ENCODE assay signal across 8 cellular contexts in genomic region chr3:44762170-44762677, GRCh38. TPM values are rescaled to one million over a fixed set of nuclear protein-coding genes. Genes with fewer than 3 reads are reported as not detected.
DNase-seq lines count a peak whose midpoint lies in the region; ATAC-seq, FAIRE-seq and TF ChIP-seq lines count a peak whose summit lies in the region.

No MANE protein-coding gene starts in this region.

- peak overlapping the region; percentile 91 for H3K56ac ChIP-seq in mesendoderm (ENCODE audit: low read length)

- peak; percentile 6 for FAIRE-seq in K562 (lab: Jason Lieb, UNC)

- H3K9ac ChIP-seq in Karpas-422 (ENCODE audit: low read length) (peak overlapping the region; percentile 81), K562 (ENCODE audit: insufficient read depth in 1 of 2, low read depth in 2 of 2, low read length in 2 of 2) (peak overlapping the region; percentile 95 to 97), mesendoderm (ENCODE audit: low read length) (peak overlapping the region; percentile 80)

- no peaks in the 10 kb centered on the region for H3K9me1 ChIP-seq in K562 (ENCODE audit: control insufficient read depth, insufficient read depth, low read length)

- no peak overlapping the region for H2BK15ac ChIP-seq in mesendoderm (replicated peaks; ENCODE audit: low read depth)

- H2BK5ac ChIP-seq in mesendoderm (ENCODE audit: low read length) = no peak overlapping the region

- H3K27ac ChIP-seq in Karpas-422 (ENCODE audit: low read length) = peak overlapping the region; percentile 42
- H3K27ac ChIP-seq in K562 (ENCODE audit: extremely low read depth, low read depth, low read length) = peak overlapping the region; percentile 85
- peak overlapping the region; percentile 25 for H3K27ac ChIP-seq in mesendoderm (ENCODE audit: low read depth, low read length)

- peak overlapping the region; percentile 55; the same call in 1 of the 2 replicates for H2AFZ ChIP-seq in Karpas-422 (ENCODE audit: low read length)
- peak overlapping the region; percentile 89 for H2AFZ ChIP-seq in K562 (ENCODE audit: low read depth, low read length)

- TF ChIP-seq EP300 in K562 (IDR thresholded peaks at IDR 0.05; ENCODE audit: low read length) = no peak

- ATAC-seq in K562 = peak; percentile 53

- no peak overlapping the region for H3K23ac ChIP-seq in mesendoderm (ENCODE audit: low read length)

- no peaks in the 10 kb centered on the region for H3K9me2 ChIP-seq in Karpas-422 (replicated peaks; ENCODE audit: insufficient read depth, low read length)

- H3K79me2 ChIP-seq in Karpas-422 (ENCODE audit: low read length) (peaks cover 94% of the 10 kb centered on the region), K562 (ENCODE audit: control insufficient read depth, insufficient read depth, low read length) (peaks cover 92% of the 10 kb centered on the region), mesendoderm (ENCODE audit: control insufficient read depth, insufficient read depth, low read length) (peaks cover 35% of the 10 kb centered on the region)

- no peak overlapping the region for H4K5ac ChIP-seq in mesendoderm (ENCODE audit: low read length)

- no TSS peak for BruUV-seq in K562 (replicated peaks; lab: Mats Ljungman, UMichigan)

- no peak for TF ChIP-seq RAD21 in K562 (CRISPR knock-in tag; conservative IDR thresholded peaks at IDR 0.05 in 1 of 2, IDR thresholded peaks at IDR 0.05 in 1 of 2)

- CTCF ChIA-PET in K562 (lab: Yijun Ruan, JAX; ENCODE audit: low intra/inter-chr PET ratio) = no interaction called here

- H3K27me3 ChIP-seq in Karpas-422 (ENCODE audit: low read length) (no peaks in the 10 kb centered on the region), K562 (ENCODE audit: control insufficient read depth in 2 of 2, insufficient read depth in 2 of 2, low read length in 2 of 2) (no peaks in the 10 kb centered on the region), mesendoderm (ENCODE audit: insufficient read depth, low read length, poor library complexity) (peaks cover 2% of the 10 kb centered on the region)

- no peak for TF ChIP-seq CTCF in K562 (IDR thresholded peaks at IDR 0.05 in 2 of 3, conservative IDR thresholded peaks at IDR 0.05 in 1 of 3; ENCODE audit: insufficient read depth in 2 of 3, low read depth in 1 of 3, low read length in 3 of 3)

- POLR2A ChIA-PET in K562 (lab: Yijun Ruan, JAX) = interaction anchor here (0.6 to 2.7 kb wide), 17 partner anchors 8 to 1136 kb away, joined by 3 to 13 read pairs (median 4); partner anchors contain the start of gene ZNF501

- peaks cover 17% of the 10 kb centered on the region for H3K79me1 ChIP-seq in mesendoderm (ENCODE audit: low read length)

- H3K4me3 ChIP-seq in Karpas-422 (ENCODE audit: low read length) = peak overlapping the region; percentile 93
- peak overlapping the region; percentile 83 for H3K4me3 ChIP-seq in K562
- peak overlapping the region; percentile 52 for H3K4me3 ChIP-seq in mesendoderm (ENCODE audit: low read length)

- no peak overlapping the region for H4K8ac ChIP-seq in mesendoderm (ENCODE audit: low read depth, low read length)

- DNase-seq in NCI-H345 (lab: John Stamatoyannopoulos, UW) = peak; percentile 17
- DNase-seq in NCI-H345 treated with DMSO at 0.1 percent for 48 hours (lab: John Stamatoyannopoulos, UW; ENCODE audit: unreplicated experiment) = no peak
- DNase-seq in Karpas-422 = peak; percentile 51
- peak in 2 of 4 experiments; percentile 27 to 37 for DNase-seq in K562 (ENCODE audit: extremely low read depth in 1 of 4, low spot score in 3 of 4)
- DNase-seq in mesendoderm = no peak
- DNase-seq in KBM-7 = no peak
- DNase-seq in activated gamma-delta T cell treated with Interleukin-2 at 50 U/mL for 16 hours = no peak
- DNase-seq in central memory CD4-positive, alpha-beta T cell = no peak

- H3K18ac ChIP-seq in mesendoderm (ENCODE audit: low read length) = peak overlapping the region; percentile 8

- H3K4me1 ChIP-seq in Karpas-422 (ENCODE audit: low read length) (peaks cover 12% of the 10 kb centered on the region), K562 (replicated peaks in 1 of 2; ENCODE audit: control insufficient read depth in 2 of 2, insufficient read depth in 2 of 2, low read length in 2 of 2) (peaks cover 0 to 4% of the 10 kb centered on the region in 2 experiments; a peak in 3 of 5 replicates), mesendoderm (ENCODE audit: control insufficient read depth, low read depth, low read length) (no peaks in the 10 kb centered on the region)

- no peak overlapping the region for H2AK5ac ChIP-seq in mesendoderm (ENCODE audit: low read length)

- in situ Hi-C loops in K562 (cut with MboI) (no loop called here), KBM-7 (cut with MboI; ENCODE audit: low pct_unique_long_range_greater_than_20kb, low sequenced_read_pairs) (no loop called here)

- H3K4me2 ChIP-seq in Karpas-422 (ENCODE audit: low read depth, low read length, poor library complexity, severe bottlenecking) (peak overlapping the region; percentile 77), K562 (ENCODE audit: insufficient read depth, low read length) (peak overlapping the region; percentile 100), mesendoderm (ENCODE audit: low read length) (peak overlapping the region; percentile 83)

- H3K36me3 ChIP-seq in Karpas-422 (ENCODE audit: insufficient read depth, low read length) = peaks cover 62% of the 10 kb centered on the region
- peaks cover 53% of the 10 kb centered on the region for H3K36me3 ChIP-seq in K562 (ENCODE audit: control insufficient read depth, insufficient read depth, low read length)
- peaks cover 4% of the 10 kb centered on the region for H3K36me3 ChIP-seq in mesendoderm (ENCODE audit: control insufficient read depth, insufficient read depth, low read length)

- H4K20me1 ChIP-seq in Karpas-422 (ENCODE audit: insufficient read depth, low read depth, low read length) = no peaks in the 10 kb centered on the region
- no peaks in the 10 kb centered on the region for H4K20me1 ChIP-seq in K562 (replicated peaks; ENCODE audit: control insufficient read depth, insufficient read depth, low read length)

- H2BK120ac ChIP-seq in mesendoderm (ENCODE audit: low read depth, low read length) = no peak overlapping the region

- TF ChIP-seq POLR2A in K562 (conservative IDR thresholded peaks at IDR 0.05) = no peak

- H3K4ac ChIP-seq in mesendoderm (ENCODE audit: low read depth, low read length) = no peak overlapping the region

- peaks cover 42% of the 10 kb centered on the region for H3K9me3 ChIP-seq in Karpas-422 (ENCODE audit: low read length)
- H3K9me3 ChIP-seq in K562 (replicated peaks; ENCODE audit: control insufficient read depth, insufficient read depth, low read depth, low read length) = peaks cover 36% of the 10 kb centered on the region

- intact Hi-C loops in K562 (cut with micrococcal nuclease) = loop anchor here (5.0 kb wide), 1 partner anchor 215 kb away; the partner anchor contains the start of genes EXOSC7 and ZDHHC3

- WGBS in K562 (ENCODE audit: insufficient coverage, low coverage, missing lambda C conversion rate) = 0% methylated on average over 9 of the region's 9 CpGs
- no CpG with 5 or more reads among the region's 9 CpGs for WGBS in mesendoderm (ENCODE audit: extremely low coverage, insufficient coverage, low lambda C conversion rate)

RNA-seq across cellular contexts. Expression of gene KIF15, which starts 0.6 kb away (rescaled TPM):
- total RNA-seq in Karpas-422 (2014; rRNA removed; shearing (Covaris generic); ENCODE audit: low replicate concordance) = 15.2 and 27.1 TPM in 2 replicates
- 21.8 and 81.5 TPM in 2 replicates for total RNA-seq in K562 (2011; cell fraction: chromatin; rRNA removed; ENCODE audit: low replicate concordance)
- total RNA-seq in K562 (2011; cell fraction: nucleolus; rRNA removed) = 13.7 and 19.2 TPM in 2 replicates
- total RNA-seq in K562 (2011; cell fraction: nucleoplasm; rRNA removed) = 19.6 and 23.5 TPM in 2 replicates
- total RNA-seq in K562 (2014; rRNA removed) = 26.0 and 28.0 TPM in 2 replicates
- total RNA-seq in K562 (2014; rRNA removed; fragmentation: Illumina TruSeq; extraction: Trizol) = 43.7 and 52.3 TPM in 2 replicates
- 45.1 and 45.9 TPM in 2 replicates for total RNA-seq in K562 (2015; rRNA removed; fragmentation: Illumina TruSeq; extraction: Trizol)
- total RNA-seq in K562 (2021) = 24.5 and 25.8 TPM in 2 replicates
- 17.9 and 25.3 TPM in 2 replicates for polyA plus RNA-seq in K562 (2011; rRNA removed)
- 2.9 and 5.4 TPM in 2 replicates for polyA plus RNA-seq in K562 (2011; cell fraction: cytosol; rRNA removed)
- polyA plus RNA-seq in K562 (2011; cell fraction: nucleus; rRNA removed) = 12.1 and 15.4 TPM in 2 replicates
- polyA plus RNA-seq in K562 (2012) = 15.4 and 18.1 TPM in 2 replicates
- polyA plus RNA-seq in K562 (2014; fragmentation: Illumina TruSeq; extraction: Trizol) = 33.8 and 43.3 TPM in 2 replicates
- polyA plus RNA-seq in K562 (2014; fragmentation: Nextera tagmentation; extraction: Ambion mirVana) = 10 to 100 TPM in 1 of 2 experiments, 1 to 10 TPM in 1; 9.0 to 21.2 TPM
- 21.2 and 27.9 TPM in 2 replicates for polyA plus RNA-seq in K562 (2014; rRNA removed)
- polyA minus RNA-seq in K562 (2011; rRNA and poly(A)+ RNA removed) = 50.8 and 54.3 TPM in 2 replicates
- polyA minus RNA-seq in K562 (2011; cell fraction: cytosol; rRNA and poly(A)+ RNA removed) = 11.8 and 17.1 TPM in 2 replicates
- 20.6 and 43.1 TPM in 2 replicates for polyA minus RNA-seq in K562 (2011; cell fraction: nucleus; rRNA and poly(A)+ RNA removed)
- polyA plus RNA-seq in mesendoderm (2013, experiment 1 of 2) = 27.5 TPM
- polyA plus RNA-seq in mesendoderm (2013, experiment 2 of 2) = 27.9 TPM

RNA-seq across cellular contexts. Expression of gene KIAA1143, which starts 0.8 kb away (rescaled TPM):
- total RNA-seq in Karpas-422 (2014; rRNA removed; shearing (Covaris generic); ENCODE audit: low replicate concordance) = 13.2 and 28.8 TPM in 2 replicates
- total RNA-seq in K562 (2011; cell fraction: chromatin; rRNA removed; ENCODE audit: low replicate concordance) = 4.3 and 13.2 TPM in 2 replicates
- total RNA-seq in K562 (2011; cell fraction: nucleolus; rRNA removed) = 4.0 and 5.1 TPM in 2 replicates
- total RNA-seq in K562 (2011; cell fraction: nucleoplasm; rRNA removed) = 8.9 and 20.1 TPM in 2 replicates
- total RNA-seq in K562 (2014; rRNA removed) (27.9 and 31.3 TPM in 2 replicates), K562 (2014; rRNA removed; fragmentation: Illumina TruSeq; extraction: Trizol) (72.0 and 97.2 TPM in 2 replicates), K562 (2015; rRNA removed; fragmentation: Illumina TruSeq; extraction: Trizol) (43.7 and 47.0 TPM in 2 replicates), K562 (2021) (42.8 and 47.1 TPM in 2 replicates)
- polyA plus RNA-seq in K562 (2011; rRNA removed) (30.9 and 40.7 TPM in 2 replicates), K562 (2014; fragmentation: Illumina TruSeq; extraction: Trizol) (47.4 and 54.6 TPM in 2 replicates), K562 (2014; fragmentation: Nextera tagmentation; extraction: Ambion mirVana) (10 to 100 TPM; 33.5 to 42.2 TPM), K562 (2014; rRNA removed) (24.0 and 25.6 TPM in 2 replicates)
- polyA plus RNA-seq in K562 (2011; cell fraction: cytosol; rRNA removed) = 9.6 and 16.5 TPM in 2 replicates
- 12.2 and 16.4 TPM in 2 replicates for polyA plus RNA-seq in K562 (2011; cell fraction: nucleus; rRNA removed)
- 21.4 and 23.2 TPM in 2 replicates for polyA plus RNA-seq in K562 (2012)
- 63.0 and 63.7 TPM in 2 replicates for polyA minus RNA-seq in K562 (2011; rRNA and poly(A)+ RNA removed)
- polyA minus RNA-seq in K562 (2011; cell fraction: cytosol; rRNA and poly(A)+ RNA removed) = 20.2 and 26.3 TPM in 2 replicates
- polyA minus RNA-seq in K562 (2011; cell fraction: nucleus; rRNA and poly(A)+ RNA removed) = 6.9 and 12.9 TPM in 2 replicates
- polyA plus RNA-seq in mesendoderm (2013, experiment 1 of 2) = 43.0 TPM
- 44.5 TPM for polyA plus RNA-seq in mesendoderm (2013, experiment 2 of 2)

RNA-seq across cellular contexts. Expression of gene ZNF501, which starts 32.8 kb away (rescaled TPM):
- 2.3 and 8.8 TPM in 2 replicates for total RNA-seq in Karpas-422 (2014; rRNA removed; shearing (Covaris generic); ENCODE audit: low replicate concordance)
- 8.3 and 13.2 TPM in 2 replicates for total RNA-seq in K562 (2011; cell fraction: chromatin; rRNA removed; ENCODE audit: low replicate concordance)
- total RNA-seq in K562 (2011; cell fraction: nucleolus; rRNA removed) = 9.5 and 11.8 TPM in 2 replicates
- total RNA-seq in K562 (2011; cell fraction: nucleoplasm; rRNA removed) = 10.2 and 13.0 TPM in 2 replicates
- total RNA-seq in K562 (2014; rRNA removed) = 4.9 and 6.5 TPM in 2 replicates
- total RNA-seq in K562 (2014; rRNA removed; fragmentation: Illumina TruSeq; extraction: Trizol) = 4.5 and 4.8 TPM in 2 replicates
- 3.6 and 3.7 TPM in 2 replicates for total RNA-seq in K562 (2015; rRNA removed; fragmentation: Illumina TruSeq; extraction: Trizol)
- total RNA-seq in K562 (2021) = 3.9 and 4.4 TPM in 2 replicates
- polyA plus RNA-seq in K562 (2011; rRNA removed) = 1.1 and 4.2 TPM in 2 replicates
- polyA plus RNA-seq in K562 (2011; cell fraction: cytosol; rRNA removed) = 0.49 and 0.95 TPM in 2 replicates
- 0.59 and 4.2 TPM in 2 replicates for polyA plus RNA-seq in K562 (2011; cell fraction: nucleus; rRNA removed)
- polyA plus RNA-seq in K562 (2012) = 2.9 TPM in 2 replicates
- polyA plus RNA-seq in K562 (2014; fragmentation: Illumina TruSeq; extraction: Trizol) = 2.3 and 4.1 TPM in 2 replicates
- polyA plus RNA-seq in K562 (2014; fragmentation: Nextera tagmentation; extraction: Ambion mirVana) = 1 to 10 TPM; 1.2 to 1.6 TPM
- polyA plus RNA-seq in K562 (2014; rRNA removed) = 2.4 and 2.9 TPM in 2 replicates
- polyA minus RNA-seq in K562 (2011; rRNA and poly(A)+ RNA removed) = 1.5 and 6.7 TPM in 2 replicates
- polyA minus RNA-seq in K562 (2011; cell fraction: cytosol; rRNA and poly(A)+ RNA removed) = 3.0 TPM in 1 of 2 replicates, not detected in the other
- polyA minus RNA-seq in K562 (2011; cell fraction: nucleus; rRNA and poly(A)+ RNA removed) = 3.1 and 11.0 TPM in 2 replicates
- 2.5 TPM for polyA plus RNA-seq in mesendoderm (2013, experiment 1 of 2)
- polyA plus RNA-seq in mesendoderm (2013, experiment 2 of 2) = 2.7 TPM

RNA-seq across cellular contexts. Expression of gene ZNF502, which starts 49.8 kb away (rescaled TPM):
- total RNA-seq in Karpas-422 (2014; rRNA removed; shearing (Covaris generic); ENCODE audit: low replicate concordance) = not detected in 2 replicates
- total RNA-seq in K562 (2011; cell fraction: chromatin; rRNA removed; ENCODE audit: low replicate concordance) = 0.60 and 2.4 TPM in 2 replicates
- 0.66 and 0.67 TPM in 2 replicates for total RNA-seq in K562 (2011; cell fraction: nucleolus; rRNA removed)
- 0.66 and 0.76 TPM in 2 replicates for total RNA-seq in K562 (2011; cell fraction: nucleoplasm; rRNA removed)
- total RNA-seq in K562 (2014; rRNA removed) = 0.59 and 0.61 TPM in 2 replicates
- 0.73 and 1.3 TPM in 2 replicates for total RNA-seq in K562 (2014; rRNA removed; fragmentation: Illumina TruSeq; extraction: Trizol)
- total RNA-seq in K562 (2015; rRNA removed; fragmentation: Illumina TruSeq; extraction: Trizol) = 0.68 and 0.98 TPM in 2 replicates
- 0.65 and 0.73 TPM in 2 replicates for total RNA-seq in K562 (2021)
- polyA plus RNA-seq in K562 (2011; rRNA removed) = 0.11 and 0.47 TPM in 2 replicates
- polyA plus RNA-seq in K562 (2011; cell fraction: cytosol; rRNA removed) = 0.03 and 0.07 TPM in 2 replicates
- 0.10 and 0.30 TPM in 2 replicates for polyA plus RNA-seq in K562 (2011; cell fraction: nucleus; rRNA removed)
- 0.29 and 0.84 TPM in 2 replicates for polyA plus RNA-seq in K562 (2012)
- 0.73 and 0.90 TPM in 2 replicates for polyA plus RNA-seq in K562 (2014; fragmentation: Illumina TruSeq; extraction: Trizol)
- under 1 TPM; 0.38 to 0.67 TPM for polyA plus RNA-seq in K562 (2014; fragmentation: Nextera tagmentation; extraction: Ambion mirVana)
- polyA plus RNA-seq in K562 (2014; rRNA removed) = 0.60 and 1.6 TPM in 2 replicates
- 0.15 and 0.46 TPM in 2 replicates for polyA minus RNA-seq in K562 (2011; rRNA and poly(A)+ RNA removed)
- not detected in 2 replicates for polyA minus RNA-seq in K562 (2011; cell fraction: cytosol; rRNA and poly(A)+ RNA removed)
- polyA minus RNA-seq in K562 (2011; cell fraction: nucleus; rRNA and poly(A)+ RNA removed) = 0.33 and 0.40 TPM in 2 replicates
- polyA plus RNA-seq in mesendoderm (2013, experiment 1 of 2) = 2.9 TPM
- 3.0 TPM for polyA plus RNA-seq in mesendoderm (2013, experiment 2 of 2)

Comparison
In these comparisons a context has a peak if more than half of its experiments do, and no peak if none do; other contexts are left out.
1. DNase-seq: peak in NCI-H345 (single experiment) and Karpas-422 (single experiment); none in NCI-H345 treated with DMSO at 0.1 percent for 48 hours (single experiment), mesendoderm (single experiment), KBM-7 (single experiment), activated gamma-delta T cell treated with Interleukin-2 at 50 U/mL for 16 hours (single experiment) and central memory CD4-positive, alpha-beta T cell (single experiment).
2. H3K27ac ChIP-seq: peak in every context shown above with its lines; median percentile 85 in K562; 42 in Karpas-422; 25 in mesendoderm.
3. Peak in every context shown above with its lines, with median percentiles within 50 percentile points of each other: H3K4me2 ChIP-seq, H3K4me3 ChIP-seq and H3K9ac ChIP-seq.